In genomic region chr4:25162566-25162965, GRCh38 we compare ENCODE assay signal across 36 cellular contexts. TPM values are rescaled to one million over a fixed set of nuclear protein-coding genes. Genes with fewer than 3 reads are reported as not detected.
A peak's percentile ranks its signal among the peaks of the same experiment; 100 is the strongest.
DNase-seq lines count a peak whose midpoint lies in the region; ATAC-seq and TF ChIP-seq lines count a peak whose summit lies in the region.
"Had no signal": no experiment of that assay in that cellular context is flagged by ENCODE, and none has a peak within 500 bp of the region (broad histone marks: within the 10 kb centered on the region; RNA-seq: fewer than 3 reads in every experiment).

No MANE protein-coding gene starts in this region.

- ATAC-seq in T-helper 17 cell (no peak), HG03280 (IDR thresholded peaks at IDR 0.05; ENCODE audit: unreplicated experiment) (no peak), HG02610 (IDR thresholded peaks at IDR 0.05; ENCODE audit: unreplicated experiment) (no peak), GM19455 (IDR thresholded peaks at IDR 0.05; ENCODE audit: unreplicated experiment) (no peak), GM21367 (IDR thresholded peaks at IDR 0.05; ENCODE audit: unreplicated experiment) (no peak)
- no peak for ATAC-seq in naive thymus-derived CD4-positive, alpha-beta T cell
- ATAC-seq: esophagus mucosa, sciatic nerve, WTC11 had no signal

- POLR2A ChIA-PET in naive thymus-derived CD4-positive, alpha-beta T cell (lab: Charles Lee): interaction anchor here (1.5 to 5.0 kb wide), 3 partner anchors 11 to 72 kb away, joined by 5 to 54 read pairs (median 32); partner anchors contain the start of gene PI4K2B

- H2AFZ ChIP-seq in KMS-11 (ENCODE audit: low read depth): no peak overlapping the region

- peaks cover 0 to 7% (median 0%) of the 10 kb centered on the region in 11 experiments; a peak in 8 of 22 replicates for H3K9me3 ChIP-seq in BLaER1 treated with 17β-estradiol and CSF1 and Interleukin-3, amounts not matched to agents 10 nM and 100 nM (replicated peaks in 1 of 11)
- no peaks in the 10 kb centered on the region for H3K9me3 ChIP-seq in T-helper 17 cell (ENCODE audit: control insufficient read depth, low read length, poor library complexity, severe bottlenecking)
- H3K9me3 ChIP-seq in naive thymus-derived CD4-positive, alpha-beta T cell (ENCODE audit: control insufficient read depth in 2 of 3, low read length in 3 of 3): no peaks in the 10 kb centered on the region
- H3K9me3 ChIP-seq: HAP-1, Peyer's patch, tibial artery, vagina had no signal

- TF ChIP-seq CTCF in KMS-11 (conservative IDR thresholded peaks at IDR 0.05; ENCODE audit: low read depth, low read length): no peak

- H3K27ac ChIP-seq in BLaER1 treated with 17β-estradiol and CSF1 and Interleukin-3, amounts not matched to agents 10 nM and 100 nM: no peak overlapping the region
- H3K27ac ChIP-seq in KMS-11: no peak overlapping the region
- no peak overlapping the region for H3K27ac ChIP-seq in naive thymus-derived CD4-positive, alpha-beta T cell (ENCODE audit: low read depth, low read length)
- H3K27ac ChIP-seq: Peyer's patch, vagina had no signal

- H3K4me1 ChIP-seq in BLaER1 treated with 17β-estradiol and CSF1 and Interleukin-3, amounts not matched to agents 10 nM and 100 nM: peaks cover 27 to 48% (median 37%) of the 10 kb centered on the region in 10 experiments
- peaks cover 18% of the 10 kb centered on the region for H3K4me1 ChIP-seq in KMS-11 (ENCODE audit: low read depth, poor library complexity, severe bottlenecking)
- H3K4me1 ChIP-seq in naive thymus-derived CD4-positive, alpha-beta T cell (ENCODE audit: control insufficient read depth in 2 of 2, insufficient read depth in 2 of 2, low read length in 2 of 2): peaks cover 4 to 14% of the 10 kb centered on the region in 2 donors

- no peaks in the 10 kb centered on the region for H3K79me2 ChIP-seq in KMS-11 (ENCODE audit: insufficient read depth, low read depth)

- CTCF ChIA-PET in naive thymus-derived CD4-positive, alpha-beta T cell (lab: Charles Lee): interaction anchor here (0.9 to 1.9 kb wide), 3 partner anchors 16 to 150 kb away, joined by 3 to 11 read pairs (median 4); partner anchors contain the start of gene ZCCHC4

- H3K36me3 Mint-ChIP-seq in T-helper 17 cell (ENCODE audit: low read depth): peaks cover 14% of the 10 kb centered on the region
- peaks cover 20 to 38% (median 34%) of the 10 kb centered on the region in 5 donors for H3K36me3 Mint-ChIP-seq in naive thymus-derived CD4-positive, alpha-beta T cell

- H3K9me3 Mint-ChIP-seq in naive thymus-derived CD4-positive, alpha-beta T cell: peaks cover 0 to 5% (median 0%) of the 10 kb centered on the region in 11 donors
- H3K9me3 Mint-ChIP-seq: activated naive CD8-positive, alpha-beta T cell treated with anti-CD3 and anti-CD28 coated beads, Interleukin-2, amount 10 ng/mL, durations not matched to agents 7 days and 5 days; activated T-cell treated with anti-CD3 and anti-CD28 coated beads, Interleukin-2, amount 50 U/mL, for 24 hours; central memory CD8-positive, alpha-beta T cell; endodermal cell; IgD-negative memory B cell; WTC11 had no signal

- intact Hi-C loops in naive thymus-derived CD4-positive, alpha-beta T cell (cut with micrococcal nuclease): loop anchor here (5.0 kb wide), 3 partner anchors 690 to 1700 kb away; partner anchors contain the start of genes TBC1D19 (in 2 of the 2) and STIM2 (in 1 of the 2)

- H3K4me1 Mint-ChIP-seq in T-helper 17 cell: peaks cover 44% of the 10 kb centered on the region
- H3K4me1 Mint-ChIP-seq in naive thymus-derived CD4-positive, alpha-beta T cell: peaks cover 38 to 80% (median 63%) of the 10 kb centered on the region in 7 donors

- peaks cover 12 to 44% (median 27%) of the 10 kb centered on the region in 11 experiments for H3K36me3 ChIP-seq in BLaER1 treated with 17β-estradiol and CSF1 and Interleukin-3, amounts not matched to agents 10 nM and 100 nM
- no peaks in the 10 kb centered on the region for H3K36me3 ChIP-seq in KMS-11 (ENCODE audit: insufficient read depth)
- H3K36me3 ChIP-seq in naive thymus-derived CD4-positive, alpha-beta T cell (ENCODE audit: control insufficient read depth in 2 of 3, insufficient read depth in 3 of 3, low read length in 3 of 3): peaks cover 0 to 11% (median 5%) of the 10 kb centered on the region in 3 experiments
- H3K36me3 ChIP-seq: HAP-1, Peyer's patch, vagina had no signal

- H3K27me3 Mint-ChIP-seq in T-helper 17 cell: no peaks in the 10 kb centered on the region
- H3K27me3 Mint-ChIP-seq in naive thymus-derived CD4-positive, alpha-beta T cell: peaks cover 0 to 2% (median 0%) of the 10 kb centered on the region in 5 donors
- H3K27me3 Mint-ChIP-seq: activated naive CD8-positive, alpha-beta T cell treated with anti-CD3 and anti-CD28 coated beads, Interleukin-2, amount 10 ng/mL, durations not matched to agents 7 days and 5 days; activated T-cell treated with anti-CD3 and anti-CD28 coated beads, Interleukin-2, amount 50 U/mL, for 24 hours; central memory CD8-positive, alpha-beta T cell; IgD-negative memory B cell; progenitor cell of endocrine pancreas had no signal

- peak overlapping the region; percentile 99 for H3K27ac Mint-ChIP-seq in T-helper 17 cell
- no peak overlapping the region for H3K27ac Mint-ChIP-seq in naive thymus-derived CD4-positive, alpha-beta T cell
- H3K27ac Mint-ChIP-seq: activated naive CD8-positive, alpha-beta T cell treated with anti-CD3 and anti-CD28 coated beads, Interleukin-2, amount 10 ng/mL, durations not matched to agents 7 days and 5 days; activated T-cell treated with anti-CD3 and anti-CD28 coated beads, Interleukin-2, amount 50 U/mL, for 24 hours; endodermal cell; WTC11 had no signal

- no peaks in the 10 kb centered on the region for H3K27me3 ChIP-seq in BLaER1 treated with 17β-estradiol and CSF1 and Interleukin-3, amounts not matched to agents 10 nM and 100 nM
- no peaks in the 10 kb centered on the region for H3K27me3 ChIP-seq in KMS-11 (ENCODE audit: insufficient read depth, low read depth)
- H3K27me3 ChIP-seq in naive thymus-derived CD4-positive, alpha-beta T cell (ENCODE audit: control insufficient read depth in 2 of 2, insufficient read depth in 2 of 2, low read length in 2 of 2): no peaks in the 10 kb centered on the region
- H3K27me3 ChIP-seq: Peyer's patch, tibial artery, vagina had no signal

- H3K4me2 ChIP-seq in BLaER1 treated with 17β-estradiol and CSF1 and Interleukin-3, amounts not matched to agents 10 nM and 100 nM: peak overlapping the region in 10 of 11 experiments; percentile 25 to 96 (median 90); a peak in 15 of 22 replicates
- peak overlapping the region; percentile 86; the same call in 1 of the 2 replicates for H3K4me2 ChIP-seq in KMS-11

- DNase-seq in T-helper 17 cell: no peak
- DNase-seq in naive thymus-derived CD4-positive, alpha-beta T cell: no peak
- DNase-seq: activated CD4-positive, alpha-beta T cell treated with anti-CD3 and anti-CD28 coated beads, Interleukin-2, amount 50 U/mL, for 1 hour; activated gamma-delta T cell; activated naive CD8-positive, alpha-beta T cell treated with anti-CD3 and anti-CD28 coated beads, Interleukin-2, amount 10 ng/mL, durations not matched to agents 7 days and 5 days; activated T-cell treated with anti-CD3 and anti-CD28 coated beads, Interleukin-2, amount 50 U/mL, for 24 hours; COR-L47; dermis blood vessel endothelial cell; endodermal cell; foreskin fibroblast; head of caudate nucleus; kidney; MM.1S; NCI-H1417; NCI-H2029; NCI-H524; NK-92 treated with Interleukin-12 subunit alpha and Interleukin-12 subunit beta, amount 100 ng/mL, for 24 hours; Peyer's patch; SHP77; stimulated activated CD4-positive, alpha-beta T cell treated with anti-CD3 and anti-CD28 coated beads, Interleukin-4, amount 100 ng/mL, for 1 hour; T1000; tibial artery had no signal

- no peak overlapping the region for H3K9ac ChIP-seq in BLaER1 treated with 17β-estradiol and CSF1 and Interleukin-3, amounts not matched to agents 10 nM and 100 nM
- H3K9ac ChIP-seq in KMS-11: no peak overlapping the region

- no peaks in the 10 kb centered on the region for H4K20me1 ChIP-seq in BLaER1 treated with 17β-estradiol and CSF1 and Interleukin-3, amounts not matched to agents 10 nM and 100 nM
- H4K20me1 ChIP-seq in KMS-11 (ENCODE audit: insufficient read depth): no peaks in the 10 kb centered on the region

- peak overlapping the region in 1 of 10 experiments; percentile 74; a peak in 1 of 20 replicates for H3K4me3 ChIP-seq in BLaER1 treated with 17β-estradiol and CSF1 and Interleukin-3, amounts not matched to agents 10 nM and 100 nM
- no peak overlapping the region for H3K4me3 ChIP-seq in KMS-11 (IDR thresholded peaks at IDR 0.05; ENCODE audit: insufficient read depth, low read depth, low read length)
- H3K4me3 ChIP-seq in naive thymus-derived CD4-positive, alpha-beta T cell (ENCODE audit: low read length): peak overlapping the region; percentile 75
- H3K4me3 ChIP-seq: tibial artery, vagina had no signal

- no peak overlapping the region for H3K4me3 Mint-ChIP-seq in T-helper 17 cell
- peak overlapping the region in 8 of 10 donors; percentile 10 to 97 (median 90) for H3K4me3 Mint-ChIP-seq in naive thymus-derived CD4-positive, alpha-beta T cell
- H3K4me3 Mint-ChIP-seq: activated T-cell treated with anti-CD3 and anti-CD28 coated beads, Interleukin-2, amount 50 U/mL, for 24 hours; endodermal cell had no signal

RNA-seq across cellular contexts. Expression of gene SEPSECS, which starts 2.3 kb away (rescaled TPM):
- total RNA-seq in T-helper 17 cell: 10 to 100 TPM; 15.9 to 21.2 TPM
- total RNA-seq in naive thymus-derived CD4-positive, alpha-beta T cell: 10 to 100 TPM; 14.4 to 25.0 (median 17.2) TPM
- polyA plus RNA-seq in naive thymus-derived CD4-positive, alpha-beta T cell: 1 to 10 TPM; 1.4 to 3.4 TPM
